28 cellular contexts compared by ENCODE assay signal in genomic region chr9:123000371-123001068, GRCh38. TPM values are rescaled to one million over a fixed set of nuclear protein-coding genes. Genes with fewer than 3 reads are reported as not detected.
A peak's percentile ranks its signal among the peaks of the same experiment; 100 is the strongest.
DNase-seq lines count a peak whose midpoint lies in the region; TF ChIP-seq lines count a peak whose summit lies in the region.
"Had no signal": no experiment of that assay in that cellular context is flagged by ENCODE, and none has a peak within 500 bp of the region (broad histone marks: within the 10 kb centered on the region; RNA-seq: fewer than 3 reads in every experiment).

No MANE protein-coding gene starts in this region.

- H4K5ac ChIP-seq in H9 (ENCODE audit: insufficient read length, low read depth, low read length) = no peak overlapping the region

- H3K36me3 ChIP-seq in SK-N-MC (ENCODE audit: insufficient read depth, low read length) (peaks cover 56% of the 10 kb centered on the region), tibial nerve (peaks cover 0 to 48% (median 5%) of the 10 kb centered on the region in 3 donors)

- H3K27ac ChIP-seq in H9 (ENCODE audit: insufficient read length, low read depth, low read length) = no peak overlapping the region
- peak overlapping the region; percentile 47 for H3K27ac ChIP-seq in SK-N-MC
- H3K27ac ChIP-seq in tibial nerve = no peak overlapping the region
- H3K27ac ChIP-seq: BLaER1 treated with 17β-estradiol and CSF1 and Interleukin-3, amounts not matched to agents 10 nM and 100 nM; hepatocyte; HL-60; neural progenitor cell; upper lobe of left lung; WERI-Rb-1 had no signal

- no peak overlapping the region for H3K4me2 ChIP-seq in H9 (ENCODE audit: insufficient read depth, insufficient read length, low read length)
- H3K4me2 ChIP-seq: BLaER1 treated with 17β-estradiol and CSF1 and Interleukin-3, amounts not matched to agents 10 nM and 100 nM; hepatocyte; neural progenitor cell had no signal

- H3K4me3 ChIP-seq in SK-N-MC (no peak overlapping the region), tibial nerve (no peak overlapping the region)
- H3K4me3 ChIP-seq: BLaER1 treated with 17β-estradiol and CSF1 and Interleukin-3, amounts not matched to agents 10 nM and 100 nM; hepatocyte; neural progenitor cell; upper lobe of left lung had no signal

- no peaks in the 10 kb centered on the region for H3K27me3 Mint-ChIP-seq in H9 (ENCODE audit: low read depth)
- H3K27me3 Mint-ChIP-seq in osteocyte (ENCODE audit: unreplicated experiment) = no peaks in the 10 kb centered on the region
- H3K27me3 Mint-ChIP-seq: activated naive CD4-positive, alpha-beta T cell treated with anti-CD3 and anti-CD28 coated beads, Interleukin-2, amount 10 ng/mL, durations not matched to agents 7 days and 5 days; memory B cell had no signal

- no peak overlapping the region for H3K23ac ChIP-seq in H9 (ENCODE audit: insufficient read length, low read depth, low read length)

- H2AK5ac ChIP-seq in H9 (ENCODE audit: insufficient read length, low read length) = no peak overlapping the region

- H3K27ac Mint-ChIP-seq in H9 = peak overlapping the region in 2 of 3 experiments; percentile 9 to 66; a peak in 5 of 7 replicates
- H3K27ac Mint-ChIP-seq in osteocyte (ENCODE audit: unreplicated experiment) = peak overlapping the region; percentile 56
- H3K27ac Mint-ChIP-seq: activated naive CD4-positive, alpha-beta T cell treated with anti-CD3 and anti-CD28 coated beads, Interleukin-2, amount 10 ng/mL, durations not matched to agents 7 days and 5 days; activated T-helper 1 cell treated with anti-CD3 and anti-CD28 coated beads, Interleukin-12 subunit alpha, Interleukin-12 subunit beta, Interleukin-2, Interleukin-4 antibody, amounts not matched to agents 30 ng/mL and 10 ng/mL and 1 ng/mL, durations not matched to agents 14 hours and 24 hours and 36 hours; memory B cell; neural progenitor cell had no signal

- H2BK15ac ChIP-seq in H9 (ENCODE audit: low read depth, low read length) = no peak overlapping the region

- H3K14ac ChIP-seq in H9 (ENCODE audit: insufficient read depth, low read length) = no peak overlapping the region

- H3K23me2 ChIP-seq in H9 (ENCODE audit: insufficient read length, low read depth, low read length, poor library complexity, severe bottlenecking) = no peaks in the 10 kb centered on the region

- no peak for TF ChIP-seq POLR2A in tibial nerve (IDR thresholded peaks at IDR 0.05)

- no peaks in the 10 kb centered on the region for H4K20me1 ChIP-seq in H9 (ENCODE audit: control insufficient read depth, insufficient read depth, insufficient read length)

- no peak overlapping the region for H2BK5ac ChIP-seq in H9 (ENCODE audit: insufficient read length, low read length)

- no peak overlapping the region for H2BK20ac ChIP-seq in H9 (ENCODE audit: low read depth, low read length, poor library complexity, severe bottlenecking)

- H3K4me3 Mint-ChIP-seq in H9 = no peak overlapping the region
- no peak overlapping the region for H3K4me3 Mint-ChIP-seq in osteocyte (ENCODE audit: unreplicated experiment)
- H3K4me3 Mint-ChIP-seq: activated naive CD4-positive, alpha-beta T cell treated with anti-CD3 and anti-CD28 coated beads, Interleukin-2, amount 10 ng/mL, durations not matched to agents 7 days and 5 days; activated T-helper 1 cell treated with anti-CD3 and anti-CD28 coated beads, Interleukin-12 subunit alpha, Interleukin-12 subunit beta, Interleukin-2, Interleukin-4 antibody, amounts not matched to agents 30 ng/mL and 10 ng/mL and 1 ng/mL, durations not matched to agents 14 hours and 24 hours and 36 hours; immature natural killer cell; memory B cell; neural progenitor cell had no signal

- no peak for TF ChIP-seq CTCF in H9 (conservative IDR thresholded peaks at IDR 0.05)
- no peak for TF ChIP-seq CTCF in osteocyte (IDR thresholded peaks at IDR 0.05)
- TF ChIP-seq CTCF in tibial nerve (IDR thresholded peaks at IDR 0.05) = no peak

- H3K79me2 ChIP-seq in H9 (ENCODE audit: insufficient read depth, low read length) = no peaks in the 10 kb centered on the region
- H3K79me2 ChIP-seq: hepatocyte had no signal

- H3K9me3 ChIP-seq in H9 (ENCODE audit: control insufficient read depth, low read depth, low read length) = no peaks in the 10 kb centered on the region
- no peaks in the 10 kb centered on the region for H3K9me3 ChIP-seq in SK-N-MC (ENCODE audit: low read depth, low read length)
- no peaks in the 10 kb centered on the region for H3K9me3 ChIP-seq in tibial nerve
- H3K9me3 ChIP-seq: BLaER1 treated with 17β-estradiol and CSF1 and Interleukin-3, amounts not matched to agents 10 nM and 100 nM; upper lobe of left lung had no signal

- H3K4me1 ChIP-seq in H9 (ENCODE audit: insufficient read depth, low read length) = no peaks in the 10 kb centered on the region
- peaks cover 0 to 14% (median 2%) of the 10 kb centered on the region in 4 donors for H3K4me1 ChIP-seq in tibial nerve
- H3K4me1 ChIP-seq: neural progenitor cell had no signal

- no peak overlapping the region for H3K56ac ChIP-seq in H9 (ENCODE audit: insufficient read length, low read depth, low read length)

- DNase-seq in H9 (no peak), SK-N-MC (ENCODE audit: low read depth, low spot score) (no peak), dermis blood vessel endothelial cell (peak; percentile 52), osteocyte (ENCODE audit: extremely low spot score, unreplicated experiment) (no peak), KG1 (lab: John Stamatoyannopoulos, UW) (no peak), tibial nerve (ENCODE audit: low spot score in 2 of 2) (no peak)
- DNase-seq in stimulated activated CD4-positive, alpha-beta T cell treated with anti-CD3 and anti-CD28 coated beads, Interleukin-12 subunit alpha, Interleukin-12 subunit beta, amount 100 ng/mL, for 4 hours = no peak
- DNase-seq: activated naive CD4-positive, alpha-beta T cell treated with anti-CD3 and anti-CD28 coated beads, Interleukin-2, amount 10 ng/mL, durations not matched to agents 7 days and 5 days; amniotic stem cell; DMS79 treated with DMSO at 0.1 percent for 48 hours; effector memory CD4-positive, alpha-beta T cell; immature natural killer cell; NCI-H1105; NCI-H2029; NCI-H2227 treated with DMSO at 0.1 percent for 48 hours; NCI-H69; posterior cingulate gyrus; right cardiac atrium; RPMI8226; stimulated activated CD4-positive, alpha-beta T cell treated with anti-CD3 and anti-CD28 coated beads, Interleukin-2, amount 100 ng/mL, for 48 hours; upper lobe of left lung; WERI-Rb-1 had no signal

- no peak overlapping the region for H3K18ac ChIP-seq in H9 (ENCODE audit: insufficient read length, low read depth, low read length)

- H4K8ac ChIP-seq in H9 (replicated peaks; ENCODE audit: insufficient read length, low read depth, low read length) = no peak overlapping the region

- no CpG with 5 or more reads among the region's 1 CpG for WGBS in H9 (ENCODE audit: extremely low coverage, insufficient read length, low lambda C conversion rate)
- 94 to 100% methylated on average over 1 of the region's 1 CpG for WGBS in tibial nerve, 2 donors

- no peaks in the 10 kb centered on the region for H3K9me3 Mint-ChIP-seq in H9
- no peaks in the 10 kb centered on the region for H3K9me3 Mint-ChIP-seq in osteocyte (ENCODE audit: unreplicated experiment)
- H3K9me3 Mint-ChIP-seq: activated naive CD4-positive, alpha-beta T cell treated with anti-CD3 and anti-CD28 coated beads, Interleukin-2, amount 10 ng/mL, durations not matched to agents 7 days and 5 days; activated T-helper 1 cell treated with anti-CD3 and anti-CD28 coated beads, Interleukin-12 subunit alpha, Interleukin-12 subunit beta, Interleukin-2, Interleukin-4 antibody, amounts not matched to agents 30 ng/mL and 10 ng/mL and 1 ng/mL, durations not matched to agents 14 hours and 24 hours and 36 hours; immature natural killer cell; memory B cell; neural progenitor cell had no signal

- no peak overlapping the region for H2BK120ac ChIP-seq in H9 (ENCODE audit: low read depth, low read length, poor library complexity, severe bottlenecking)

- H2AFZ ChIP-seq in H9 (ENCODE audit: low read length) = no peak overlapping the region
- H2AFZ ChIP-seq: hepatocyte, neural progenitor cell had no signal

- H3K27me3 ChIP-seq in H9 (ENCODE audit: insufficient read depth, low read length) (no peaks in the 10 kb centered on the region), tibial nerve (no peaks in the 10 kb centered on the region)
- H3K27me3 ChIP-seq: BLaER1 treated with 17β-estradiol and CSF1 and Interleukin-3, amounts not matched to agents 10 nM and 100 nM; hepatocyte; neural progenitor cell; upper lobe of left lung had no signal

- no peak overlapping the region for H2BK12ac ChIP-seq in H9 (ENCODE audit: insufficient read length, low read depth, low read length)

- H3T11ph ChIP-seq in H9 (ENCODE audit: low read length) = no peak overlapping the region

- no peak for TF ChIP-seq EP300 in tibial nerve (IDR thresholded peaks at IDR 0.05)

- H3K4me1 Mint-ChIP-seq in H9 = peaks cover 15 to 21% of the 10 kb centered on the region in 2 experiments
- peaks cover 45% of the 10 kb centered on the region for H3K4me1 Mint-ChIP-seq in osteocyte (ENCODE audit: unreplicated experiment)
- H3K4me1 Mint-ChIP-seq: activated naive CD4-positive, alpha-beta T cell treated with anti-CD3 and anti-CD28 coated beads, Interleukin-2, amount 10 ng/mL, durations not matched to agents 7 days and 5 days; immature natural killer cell; memory B cell had no signal

- H3K9ac ChIP-seq in H9 (ENCODE audit: extremely low read depth, insufficient read length, low read length) (no peak overlapping the region), SK-N-MC (ENCODE audit: insufficient read length) (no peak overlapping the region)
- H3K9ac ChIP-seq: BLaER1 treated with 17β-estradiol and CSF1 and Interleukin-3, amounts not matched to agents 10 nM and 100 nM; neural progenitor cell had no signal

- no peak overlapping the region for H3K4ac ChIP-seq in H9 (ENCODE audit: low read depth, low read length)

- H4K91ac ChIP-seq in H9 (ENCODE audit: insufficient read length, low read depth, low read length) = no peak overlapping the region

- peaks cover 8 to 49% (median 41%) of the 10 kb centered on the region in 3 experiments; a peak in 6 of 7 replicates for H3K36me3 Mint-ChIP-seq in H9 (ENCODE audit: insufficient read depth in 1 of 3, low read depth in 3 of 3)
- peaks cover 48% of the 10 kb centered on the region for H3K36me3 Mint-ChIP-seq in osteocyte (ENCODE audit: unreplicated experiment)

- H3K79me1 ChIP-seq in H9 (ENCODE audit: insufficient read depth, low read depth, low read length, poor library complexity, severe bottlenecking) = no peaks in the 10 kb centered on the region

RNA-seq across cellular contexts. Expression of gene GPR21, which starts 32.9 kb away (rescaled TPM):
- total RNA-seq in H9 (2021) = 0.87 and 1.0 TPM in 2 replicates
- 0.33 and 0.68 TPM in 2 replicates for total RNA-seq in dermis blood vessel endothelial cell
- total RNA-seq in osteocyte = 3.4 and 4.3 TPM in 2 replicates
- 1 to 10 TPM in 2 of 4 donors, under 1 TPM in 1, not detected in 1; 0.98 to 4.4 (median 3.9) TPM for total RNA-seq in tibial nerve

RNA-seq across cellular contexts. Expression of gene RABGAP1, which starts 59.7 kb away (rescaled TPM):
- 31.6 and 33.5 TPM in 2 replicates for total RNA-seq in H9 (2021)
- 55.8 and 62.4 TPM in 2 replicates for total RNA-seq in dermis blood vessel endothelial cell
- 88.4 and 92.9 TPM in 2 replicates for total RNA-seq in osteocyte
- 10 to 100 TPM; 66.1 to 83.1 (median 73.4) TPM for total RNA-seq in tibial nerve
